ENCODE assay signal across 17 cellular contexts in genomic region chr1:203364013-203364730, GRCh38. TPM values are rescaled to one million over a fixed set of nuclear protein-coding genes. Genes with fewer than 3 reads are reported as not detected.
DNase-seq lines count a peak whose midpoint lies in the region; ATAC-seq and TF ChIP-seq lines count a peak whose summit lies in the region.
"Had no signal": no experiment of that assay in that cellular context is flagged by ENCODE, and none has a peak within 500 bp of the region (broad histone marks: within the 10 kb centered on the region; RNA-seq: fewer than 3 reads in every experiment).

No MANE protein-coding gene starts in this region.

- TF ChIP-seq CTCF in heart right ventricle (IDR thresholded peaks at IDR 0.05), result no peak
- TF ChIP-seq CTCF in testis (IDR thresholded peaks at IDR 0.05), result no peak

- H3K9me3 ChIP-seq in heart right ventricle, result no peaks in the 10 kb centered on the region
- no peaks in the 10 kb centered on the region for H3K9me3 ChIP-seq in mesodermal cell (ENCODE audit: control insufficient read depth, low read length)
- H3K9me3 ChIP-seq in testis, result no peaks in the 10 kb centered on the region
- H3K9me3 ChIP-seq: vagina had no signal

- intact Hi-C loops in heart right ventricle (cut with DNase I) (no loop called here), testis (cut with DNase I; ENCODE audit: low total_unique reads) (no loop called here)

- H3K27me3 ChIP-seq in heart right ventricle (peaks cover 0 to 10% (median 0%) of the 10 kb centered on the region in 7 donors), testis (no peaks in the 10 kb centered on the region)
- H3K27me3 ChIP-seq: vagina had no signal

- TF ChIP-seq POLR2A in testis (IDR thresholded peaks at IDR 0.05), result no peak

- H3K4me3 ChIP-seq in heart right ventricle, result no peak overlapping the region
- H3K4me3 ChIP-seq in mesodermal cell (ENCODE audit: extremely low read depth, insufficient read depth, low read length, poor library complexity, severe bottlenecking), result no peak overlapping the region
- H3K4me3 ChIP-seq in testis, result no peak overlapping the region
- H3K4me3 ChIP-seq: SK-N-MC, vagina had no signal

- peak overlapping the region; percentile 65 for H3K27ac ChIP-seq in angular gyrus (ENCODE audit: low read depth, low read length)
- H3K27ac ChIP-seq in heart right ventricle, result peak overlapping the region in 2 of 10 donors; percentile 15 to 51
- peak overlapping the region; percentile 74 for H3K27ac ChIP-seq in mesodermal cell (ENCODE audit: low read depth, low read length, severe bottlenecking)
- no peak overlapping the region for H3K27ac ChIP-seq in testis
- H3K27ac ChIP-seq: SK-N-MC, vagina had no signal

- H3K4me1 ChIP-seq in heart right ventricle, result peaks cover 0 to 27% (median 19%) of the 10 kb centered on the region in 9 donors
- H3K4me1 ChIP-seq in mesodermal cell (ENCODE audit: control insufficient read depth, insufficient read depth, low read length, poor library complexity, severe bottlenecking), result peaks cover 36% of the 10 kb centered on the region
- no peaks in the 10 kb centered on the region for H3K4me1 ChIP-seq in testis

- H3K36me3 ChIP-seq in heart right ventricle (no peaks in the 10 kb centered on the region), mesodermal cell (ENCODE audit: control insufficient read depth, insufficient read depth, low read length) (no peaks in the 10 kb centered on the region), testis (ENCODE audit: low read depth, missing control alignments) (no peaks in the 10 kb centered on the region)
- H3K36me3 ChIP-seq: vagina had no signal

- 23% methylated on average over 13 of the region's 13 CpGs for WGBS in heart right ventricle, 2 donors
- 48 to 62% methylated on average over 13 of the region's 13 CpGs for WGBS in mesodermal cell (ENCODE audit: insufficient coverage in 2 of 2), 2 experiments
- WGBS in testis, 2 donors, result 52 to 62% methylated on average over 13 of the region's 13 CpGs

- DNase-seq in heart right ventricle, result peak in 1 of 2 donors; percentile 43
- DNase-seq in testis, result peak; percentile 27
- DNase-seq in DMS79 treated with DMSO at 0.1 percent for 48 hours (lab: John Stamatoyannopoulos, UW), result no peak
- no peak for DNase-seq in NCI-H2196 (lab: John Stamatoyannopoulos, UW; ENCODE audit: unreplicated experiment)
- DNase-seq in inferior parietal cortex (ENCODE audit: extremely low spot score), result no peak
- DNase-seq: activated CD4-positive, alpha-beta T cell treated with anti-CD3 and anti-CD28 coated beads for 1 hour; activated naive CD8-positive, alpha-beta T cell treated with anti-CD3 and anti-CD28 coated beads, Interleukin-2, amount 10 ng/mL, durations not matched to agents 7 days and 5 days; caudate nucleus; HCEC 1CT; NCI-H1105 treated with DMSO at 0.1 percent for 48 hours; NCI-H526 treated with DMSO at 0.1 percent for 48 hours; nucleus accumbens had no signal

- peak in 6 of 8 donors; percentile 23 to 59 (median 37) for ATAC-seq in heart right ventricle

RNA-seq across cellular contexts. Expression of gene FMOD, which starts 13.2 kb away (rescaled TPM):
- total RNA-seq in heart right ventricle (10 to 100 TPM in 5 of 10 donors, 1 to 10 TPM in 5; 7.0 to 20.5 (median 10.7) TPM), testis (1 to 10 TPM; 5.2 to 9.5 TPM)
- polyA plus RNA-seq in heart right ventricle (10 to 100 TPM in 1 of 2 donors, 1 to 10 TPM in 1; 4.5 to 11.2 TPM), testis (ENCODE audit: insufficient read depth, low read depth, low replicate concordance) (26.4 TPM)
- polyA plus RNA-seq in mesodermal cell (2013, experiment 1 of 2), result 16.6 TPM
- polyA plus RNA-seq in mesodermal cell (2013, experiment 2 of 2), result 18.2 TPM
- total RNA-seq: activated naive CD8-positive, alpha-beta T cell treated with anti-CD3 and anti-CD28 coated beads, Interleukin-2, amount 10 ng/mL, durations not matched to agents 7 days and 5 days; G401 had no signal

RNA-seq across cellular contexts. Expression of gene BTG2, which starts 58.9 kb away (rescaled TPM):
- total RNA-seq in heart right ventricle (100 to 1,000 TPM in 3 of 10 donors, 10 to 100 TPM in 7; 26.4 to 349 (median 58.9) TPM), testis (10 to 100 TPM; 14.5 to 23.8 TPM)
- polyA plus RNA-seq in heart right ventricle (10 to 100 TPM; 28.3 to 49.6 TPM), testis (ENCODE audit: insufficient read depth, low read depth, low replicate concordance) (25.4 TPM)
- 55.1 TPM for polyA plus RNA-seq in mesodermal cell (2013, experiment 1 of 2)
- 43.4 TPM for polyA plus RNA-seq in mesodermal cell (2013, experiment 2 of 2)

Comparison
In these comparisons a context has a peak if more than half of its experiments do, and no peak if none do; other contexts are left out.
1. H3K27ac ChIP-seq: peak in angular gyrus (single experiment) and mesodermal cell (single experiment); none in testis (0 of 2).